In genomic region chr11:97667057-97667456, GRCh38 we compare ENCODE assay signal across 25 cellular contexts.
DNase-seq lines count a peak whose midpoint lies in the region; ATAC-seq and TF ChIP-seq lines count a peak whose summit lies in the region.
"Had no signal": no experiment of that assay in that cellular context is flagged by ENCODE, and none has a peak within 500 bp of the region (broad histone marks: within the 10 kb centered on the region; RNA-seq: fewer than 3 reads in every experiment).

No MANE protein-coding gene starts in this region.

- no peak for TF ChIP-seq POLR2A in testis (IDR thresholded peaks at IDR 0.05)

- H2BK120ac ChIP-seq in neuronal stem cell (ENCODE audit: low read depth, low read length) = no peak overlapping the region

- H3K36me3 ChIP-seq in neuronal stem cell (replicated peaks in 1 of 2; ENCODE audit: control insufficient read depth in 2 of 2, insufficient read depth in 2 of 2, low read length in 2 of 2) (no peaks in the 10 kb centered on the region), testis (ENCODE audit: low read depth, missing control alignments) (no peaks in the 10 kb centered on the region)
- H3K36me3 ChIP-seq: BE2C; BLaER1 treated with 17β-estradiol and CSF1 and Interleukin-3, amounts not matched to agents 10 nM and 100 nM; HAP-1 had no signal

- no peak overlapping the region for H3K9ac ChIP-seq in neuronal stem cell (ENCODE audit: low read depth, low read length, poor library complexity)
- H3K9ac ChIP-seq: BLaER1 treated with 17β-estradiol and CSF1 and Interleukin-3, amounts not matched to agents 10 nM and 100 nM had no signal

- no peaks in the 10 kb centered on the region for H3K27me3 ChIP-seq in neuronal stem cell (ENCODE audit: control insufficient read depth in 3 of 3, insufficient read depth in 3 of 3, low read depth in 1 of 3, low read length in 3 of 3)
- H3K27me3 ChIP-seq in testis = no peaks in the 10 kb centered on the region
- H3K27me3 ChIP-seq: BE2C; BLaER1 treated with 17β-estradiol and CSF1 and Interleukin-3, amounts not matched to agents 10 nM and 100 nM had no signal

- ATAC-seq in WTC11 = no peak
- peak; percentile 50 for ATAC-seq in stimulated activated memory B cell treated with anti-CD40 and anti-IgM and Interleukin-4, amounts not matched to agents 10 μg/mL and 1 μg/mL and 100 μg/mL, for 72 hours
- ATAC-seq: A549, GM23338 had no signal

- intact Hi-C loops in testis (cut with DNase I; ENCODE audit: low total_unique reads) = no loop called here

- peak overlapping the region; percentile 17 for H4K8ac ChIP-seq in neuronal stem cell (ENCODE audit: low read depth, low read length)

- peak; percentile 12 for DNase-seq in activated gamma-delta T cell (lab: John Stamatoyannopoulos, UW)
- DNase-seq in activated gamma-delta T cell treated with Interleukin-2 at 50 U/mL for 16 hours = no peak
- DNase-seq in WTC11 (ENCODE audit: low spot score) = no peak
- DNase-seq in neuronal stem cell (ENCODE audit: low spot score) = no peak
- DNase-seq in testis = no peak
- no peak for DNase-seq in RPMI8226
- no peak for DNase-seq in COLO668 (lab: John Stamatoyannopoulos, UW; ENCODE audit: unreplicated experiment)
- DNase-seq: 8988T; ACHN; AML-193; BE2C; Calu3; CD4-positive, alpha-beta T cell; COR-L47; DMS53; DMS79 treated with DMSO at 0.1 percent for 48 hours; GF-D8; HFFc6 had no signal

- no peak overlapping the region for H3K27ac Mint-ChIP-seq in WTC11
- H3K27ac Mint-ChIP-seq in stimulated activated memory B cell treated with anti-CD40 and anti-IgM and Interleukin-4, amounts not matched to agents 10 μg/mL and 1 μg/mL and 100 μg/mL, for 72 hours = no peak overlapping the region
- H3K27ac Mint-ChIP-seq: CD14-positive monocyte; CD4-positive, alpha-beta T cell; CD8-positive, alpha-beta memory T cell; GM23338; HFFc6 had no signal

- no peaks in the 10 kb centered on the region for H3K79me1 ChIP-seq in neuronal stem cell (ENCODE audit: low read depth, low read length)

- no peak overlapping the region for H3K4me3 Mint-ChIP-seq in WTC11
- H3K4me3 Mint-ChIP-seq in stimulated activated memory B cell treated with anti-CD40 and anti-IgM and Interleukin-4, amounts not matched to agents 10 μg/mL and 1 μg/mL and 100 μg/mL, for 72 hours = no peak overlapping the region
- H3K4me3 Mint-ChIP-seq: CD14-positive monocyte; CD4-positive, alpha-beta T cell; CD8-positive, alpha-beta memory T cell; GM23338 had no signal

- H3K23ac ChIP-seq in neuronal stem cell (ENCODE audit: low read depth, low read length, poor library complexity) = peak overlapping the region; percentile 12

- H3K9me3 Mint-ChIP-seq in WTC11 = peaks cover 12% of the 10 kb centered on the region
- no peaks in the 10 kb centered on the region for H3K9me3 Mint-ChIP-seq in stimulated activated memory B cell treated with anti-CD40 and anti-IgM and Interleukin-4, amounts not matched to agents 10 μg/mL and 1 μg/mL and 100 μg/mL, for 72 hours
- H3K9me3 Mint-ChIP-seq: HFFc6 had no signal

- no peak overlapping the region for H2BK15ac ChIP-seq in neuronal stem cell (ENCODE audit: low read length)

- no peak for TF ChIP-seq CTCF in WTC11 (IDR thresholded peaks at IDR 0.05)
- no peak for TF ChIP-seq CTCF in testis (IDR thresholded peaks at IDR 0.05)

- H3K27me3 Mint-ChIP-seq in WTC11 (ENCODE audit: low read depth) = peaks cover 6% of the 10 kb centered on the region; the same call in 1 of the 2 replicates
- H3K27me3 Mint-ChIP-seq in stimulated activated memory B cell treated with anti-CD40 and anti-IgM and Interleukin-4, amounts not matched to agents 10 μg/mL and 1 μg/mL and 100 μg/mL, for 72 hours = no peaks in the 10 kb centered on the region
- H3K27me3 Mint-ChIP-seq: CD4-positive, alpha-beta T cell; CD8-positive, alpha-beta memory T cell had no signal

- peaks cover 0 to 4% of the 10 kb centered on the region in 2 donors for H3K9me3 ChIP-seq in neuronal stem cell (replicated peaks in 1 of 2; ENCODE audit: control insufficient read depth in 2 of 2, insufficient read depth in 1 of 2, low read depth in 1 of 2, low read length in 2 of 2)
- no peaks in the 10 kb centered on the region for H3K9me3 ChIP-seq in testis
- H3K9me3 ChIP-seq: A549, BE2C, HAP-1 had no signal

- H2AK5ac ChIP-seq in neuronal stem cell (ENCODE audit: low read depth, low read length) = peak overlapping the region; percentile 75

- CTCF ChIA-PET in WTC11 (lab: Charles Lee) = no interaction called here

- no peak overlapping the region for H2AFZ ChIP-seq in neuronal stem cell (ENCODE audit: low read length)

- no peak overlapping the region for H3K4ac ChIP-seq in neuronal stem cell (ENCODE audit: low read length)

- H4K91ac ChIP-seq in neuronal stem cell (ENCODE audit: low read depth, low read length, poor library complexity) = no peak overlapping the region

- no peak overlapping the region for H3K27ac ChIP-seq in neuronal stem cell (replicated peaks; ENCODE audit: low read length)
- H3K27ac ChIP-seq in testis = no peak overlapping the region
- H3K27ac ChIP-seq: A549; BLaER1 treated with 17β-estradiol and CSF1 and Interleukin-3, amounts not matched to agents 10 nM and 100 nM had no signal

- H3K4me3 ChIP-seq in neuronal stem cell (ENCODE audit: low read length in 2 of 2) (peak overlapping the region in 1 of 2 donors; percentile 50), testis (no peak overlapping the region)
- H3K4me3 ChIP-seq: A549; BLaER1 treated with 17β-estradiol and CSF1 and Interleukin-3, amounts not matched to agents 10 nM and 100 nM; GM23338; HAP-1 had no signal

- H2BK12ac ChIP-seq in neuronal stem cell (ENCODE audit: low read length) = peak overlapping the region; percentile 58

- peak overlapping the region; percentile 28 for H3K18ac ChIP-seq in neuronal stem cell (ENCODE audit: low read length)

- H3K4me1 Mint-ChIP-seq in WTC11 = peaks cover 12% of the 10 kb centered on the region
- H3K4me1 Mint-ChIP-seq in stimulated activated memory B cell treated with anti-CD40 and anti-IgM and Interleukin-4, amounts not matched to agents 10 μg/mL and 1 μg/mL and 100 μg/mL, for 72 hours = no peaks in the 10 kb centered on the region
- H3K4me1 Mint-ChIP-seq: CD14-positive monocyte; CD8-positive, alpha-beta memory T cell had no signal

- no peak overlapping the region for H2BK5ac ChIP-seq in neuronal stem cell (ENCODE audit: low read length)

- no CpG with 5 or more reads among the region's 20 CpGs for WGBS in neuronal stem cell (ENCODE audit: extremely low coverage in 2 of 2, insufficient read length in 2 of 2, insufficient replicate concordance in 1 of 2), 2 donors
- 60 to 82% methylated on average over 4 to 20 of the region's 20 CpGs for WGBS in testis, 2 donors

- no peaks in the 10 kb centered on the region for H3K4me1 ChIP-seq in neuronal stem cell (ENCODE audit: control insufficient read depth in 2 of 2, insufficient read depth in 1 of 2, low read depth in 1 of 2, low read length in 2 of 2)
- no peaks in the 10 kb centered on the region for H3K4me1 ChIP-seq in testis
- H3K4me1 ChIP-seq: A549; BE2C; BLaER1 treated with 17β-estradiol and CSF1 and Interleukin-3, amounts not matched to agents 10 nM and 100 nM had no signal

- POLR2A ChIA-PET in WTC11 (lab: Charles Lee) = no interaction called here

- H3K14ac ChIP-seq in neuronal stem cell (ENCODE audit: low read length) = peak overlapping the region; percentile 56

- peaks cover 11% of the 10 kb centered on the region for H3K36me3 Mint-ChIP-seq in WTC11
- no peaks in the 10 kb centered on the region for H3K36me3 Mint-ChIP-seq in stimulated activated memory B cell treated with anti-CD40 and anti-IgM and Interleukin-4, amounts not matched to agents 10 μg/mL and 1 μg/mL and 100 μg/mL, for 72 hours
- H3K36me3 Mint-ChIP-seq: CD14-positive monocyte; CD8-positive, alpha-beta memory T cell had no signal

- no peak overlapping the region for H3K4me2 ChIP-seq in neuronal stem cell (ENCODE audit: insufficient read depth, low read length, poor library complexity, severe bottlenecking)
- H3K4me2 ChIP-seq: A549; BLaER1 treated with 17β-estradiol and CSF1 and Interleukin-3, amounts not matched to agents 10 nM and 100 nM; GM23338 had no signal

TF ChIP-seq in WTC11, 78 proteins besides CTCF, POLR2A, EP300 and RAD21:
- no peak for TF ChIP-seq NR3C1 (CRISPR knock-in tag; conservative IDR thresholded peaks at IDR 0.05; ENCODE audit: low read depth)
- no peak for TF ChIP-seq NR1H2 (CRISPR knock-in tag; IDR thresholded peaks at IDR 0.05)
- TF ChIP-seq ATF6 (CRISPR knock-in tag; IDR thresholded peaks at IDR 0.05) = no peak
- peak; percentile 71; the same call in 1 of the 2 replicates for TF ChIP-seq RELA (CRISPR knock-in tag; IDR thresholded peaks at IDR 0.05; ENCODE audit: borderline replicate concordance)
- no peak for TF ChIP-seq PRRX2 (CRISPR knock-in tag; IDR thresholded peaks at IDR 0.05)
